14 cellular contexts compared by ENCODE assay signal in the genomic region with DNA sequence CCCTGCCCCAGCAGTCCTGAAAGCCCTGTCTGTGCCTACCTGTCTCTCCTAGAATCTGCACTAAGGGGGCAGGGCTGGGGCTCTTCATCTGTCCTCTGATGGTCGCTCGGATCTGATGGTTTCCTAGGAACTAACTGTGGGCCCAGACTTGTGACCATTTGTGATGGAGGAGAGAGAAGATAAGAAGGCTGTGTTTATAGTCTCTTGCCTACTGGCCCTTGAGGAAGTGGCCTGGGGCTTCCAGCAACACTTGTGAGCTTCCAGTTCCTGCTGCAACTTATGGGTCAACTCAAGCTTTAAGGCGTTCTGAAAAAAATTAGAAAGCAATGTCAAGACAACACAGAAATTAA. TPM values are rescaled to one million over a fixed set of nuclear protein-coding genes. Genes with fewer than 3 reads are reported as not detected.
A peak's percentile ranks its signal among the peaks of the same experiment; 100 is the strongest.
DNase-seq lines count a peak whose midpoint lies in the region; ATAC-seq and TF ChIP-seq lines count a peak whose summit lies in the region.
"Had no signal": no experiment of that assay in that cellular context is flagged by ENCODE, and none has a peak within 500 bp of the region (broad histone marks: within the 10 kb centered on the region; RNA-seq: fewer than 3 reads in every experiment).

No MANE protein-coding gene starts in this region.

- H3K27ac ChIP-seq in angular gyrus (ENCODE audit: low read depth, low read length), result peak overlapping the region; percentile 29
- no peak overlapping the region for H3K27ac ChIP-seq in iPS-18a (ENCODE audit: low read length)
- H3K27ac ChIP-seq: spleen had no signal

- H3K9me3 ChIP-seq in iPS-18a (ENCODE audit: control insufficient read depth, low read depth, low read length), result no peaks in the 10 kb centered on the region
- H3K9me3 ChIP-seq: heart left ventricle, spleen had no signal

- H3K27ac Mint-ChIP-seq in progenitor cell of endocrine pancreas (peak overlapping the region; percentile 77), HFFc6 (no peak overlapping the region)
- H3K27ac Mint-ChIP-seq in T-helper 2 cell treated with Interferon-gamma antibody and Interleukin-4, amounts not matched to agents 5 μg/mL and 100 μg/mL, for 36 hours, result no peak overlapping the region

- TF ChIP-seq CTCF in progenitor cell of endocrine pancreas (IDR thresholded peaks at IDR 0.05; ENCODE audit: unreplicated experiment) (no peak), HFFc6 (IDR thresholded peaks at IDR 0.05) (no peak)

- ATAC-seq in GM19455 (IDR thresholded peaks at IDR 0.05; ENCODE audit: unreplicated experiment) (no peak), left lobe of liver (no peak)
- ATAC-seq: heart left ventricle, HepG2 had no signal

- peaks cover 47% of the 10 kb centered on the region for H3K4me1 ChIP-seq in iPS-18a (ENCODE audit: control insufficient read depth, low read depth, low read length)

- no peaks in the 10 kb centered on the region for H3K9me3 Mint-ChIP-seq in progenitor cell of endocrine pancreas (ENCODE audit: low read depth)
- H3K9me3 Mint-ChIP-seq in T-helper 2 cell treated with Interferon-gamma antibody and Interleukin-4, amounts not matched to agents 5 μg/mL and 100 μg/mL, for 36 hours, result no peaks in the 10 kb centered on the region
- H3K9me3 Mint-ChIP-seq in HFFc6, result no peaks in the 10 kb centered on the region

- peak; percentile 46 for DNase-seq in ELF-1 (ENCODE audit: low read depth, low spot score)
- no peak for DNase-seq in progenitor cell of endocrine pancreas (ENCODE audit: low spot score, unreplicated experiment)
- DNase-seq in T-helper 2 cell treated with Interferon-gamma antibody and Interleukin-4, amounts not matched to agents 5 μg/mL and 100 μg/mL, for 36 hours (ENCODE audit: low spot score), result no peak
- DNase-seq in HFFc6, result no peak
- DNase-seq in left lobe of liver (ENCODE audit: low spot score), result no peak
- DNase-seq: activated CD8-positive, alpha-beta memory T cell treated with anti-CD3 and anti-CD28 coated beads, Interleukin-2, amount 50 U/mL, for 4 hours; AML-193; heart left ventricle; NCI-H1930; spleen had no signal

- no peaks in the 10 kb centered on the region for H3K27me3 ChIP-seq in iPS-18a (ENCODE audit: control insufficient read depth, insufficient read depth, low read length)

- peak overlapping the region; percentile 100 for H3K4me3 ChIP-seq in iPS-18a (ENCODE audit: low read length)
- H3K4me3 ChIP-seq: heart left ventricle, spleen had no signal

- H3K36me3 ChIP-seq in iPS-18a (ENCODE audit: control insufficient read depth, low read depth, low read length), result no peaks in the 10 kb centered on the region
- H3K36me3 ChIP-seq: heart left ventricle, spleen had no signal

- H3K4me1 Mint-ChIP-seq in progenitor cell of endocrine pancreas (ENCODE audit: low read depth), result peaks cover 56% of the 10 kb centered on the region
- H3K4me1 Mint-ChIP-seq in T-helper 2 cell treated with Interferon-gamma antibody and Interleukin-4, amounts not matched to agents 5 μg/mL and 100 μg/mL, for 36 hours (ENCODE audit: low read depth), result peaks cover 16% of the 10 kb centered on the region
- peaks cover 20% of the 10 kb centered on the region for H3K4me1 Mint-ChIP-seq in HFFc6 (ENCODE audit: low read depth)

- peak overlapping the region; percentile 91 for H3K9ac ChIP-seq in iPS-18a (ENCODE audit: low read length)

- peak overlapping the region; percentile 94 for H3K4me3 Mint-ChIP-seq in progenitor cell of endocrine pancreas (ENCODE audit: low read depth)
- H3K4me3 Mint-ChIP-seq in T-helper 2 cell treated with Interferon-gamma antibody and Interleukin-4, amounts not matched to agents 5 μg/mL and 100 μg/mL, for 36 hours, result no peak overlapping the region
- H3K4me3 Mint-ChIP-seq in HFFc6, result no peak overlapping the region

- H3K36me3 Mint-ChIP-seq in progenitor cell of endocrine pancreas (ENCODE audit: insufficient read depth) (no peaks in the 10 kb centered on the region), HFFc6 (ENCODE audit: low read depth) (no peaks in the 10 kb centered on the region)
- H3K36me3 Mint-ChIP-seq in T-helper 2 cell treated with Interferon-gamma antibody and Interleukin-4, amounts not matched to agents 5 μg/mL and 100 μg/mL, for 36 hours (ENCODE audit: low read depth), result no peaks in the 10 kb centered on the region

- H3K27me3 Mint-ChIP-seq in progenitor cell of endocrine pancreas, result no peaks in the 10 kb centered on the region
- H3K27me3 Mint-ChIP-seq in T-helper 2 cell treated with Interferon-gamma antibody and Interleukin-4, amounts not matched to agents 5 μg/mL and 100 μg/mL, for 36 hours (ENCODE audit: low read depth), result peaks cover 33% of the 10 kb centered on the region
- peaks cover 3% of the 10 kb centered on the region; the same call in 1 of the 2 replicates for H3K27me3 Mint-ChIP-seq in HFFc6 (ENCODE audit: insufficient read depth)

RNA-seq across cellular contexts. Expression of gene SYNC, which starts 53.2 kb away (rescaled TPM):
- total RNA-seq in progenitor cell of endocrine pancreas, result 0.40 TPM in 1 of 2 replicates, not detected in the other
- 10 to 100 TPM; 40.8 to 51.1 (median 48.1) TPM for total RNA-seq in HFFc6 (2021; fragmentation: NEBNext Ultra II Directional; extraction: Animal tissue kit (Norgen Biotek cat#: 25700))
- total RNA-seq in left lobe of liver, result 0.45 TPM

Comparison
In these comparisons a context has a peak if more than half of its experiments do, and no peak if none do; other contexts are left out.
1. RNA of gene SYNC, which starts 53.2 kb away (total RNA-seq): 40.8 to 51.1 TPM in HFFc6; 0.45 TPM in left lobe of liver (single experiment) and 0.40 TPM in progenitor cell of endocrine pancreas; every median in the first group is over 10 times any median in the second.